In the genomic region with DNA sequence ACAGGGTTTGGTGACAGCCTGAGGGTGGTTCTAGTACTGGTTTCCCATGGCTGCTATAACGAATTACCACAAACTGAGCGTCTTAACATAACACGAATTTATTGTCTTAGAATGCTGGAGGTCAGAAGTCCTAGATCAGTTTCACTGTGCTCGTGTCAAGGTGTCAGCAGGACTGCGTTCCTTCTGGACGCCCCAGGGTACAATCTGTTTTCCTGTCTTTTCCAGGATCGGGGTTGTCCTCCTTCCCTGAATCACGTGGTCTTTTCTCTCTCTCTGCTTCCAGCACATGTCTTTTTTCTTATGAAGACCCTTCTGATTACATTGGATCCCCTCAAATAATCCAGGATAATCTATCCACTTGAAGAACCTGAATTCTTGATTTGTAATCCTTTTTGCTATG, we compare ENCODE assay signal across 30 cellular contexts.
"Had no signal": no experiment of that assay in that cellular context is flagged by ENCODE, and none has a peak within 500 bp of the region (broad histone marks: within the 10 kb centered on the region; RNA-seq: fewer than 3 reads in every experiment).

No MANE protein-coding gene starts in this region.

- H3K4me1 Mint-ChIP-seq: activated CD4-positive, alpha-beta memory T cell treated with anti-CD3 and anti-CD28 coated beads, Interleukin-2, amount 10 ng/mL, durations not matched to agents 7 days and 5 days; T-helper 17 cell had no signal

- H3K4me3 Mint-ChIP-seq: activated CD4-positive, alpha-beta memory T cell treated with anti-CD3 and anti-CD28 coated beads, Interleukin-2, amount 10 ng/mL, durations not matched to agents 7 days and 5 days; activated CD4-positive, alpha-beta T cell treated with anti-CD3 and anti-CD28 coated beads, Interleukin-2, amount 10 ng/mL, durations not matched to agents 7 days and 5 days; activated naive CD8-positive, alpha-beta T cell treated with anti-CD3 and anti-CD28 coated beads for 36 hours; activated T-cell treated with anti-CD3 and anti-CD28 coated beads, Interleukin-2, amount 50 U/mL, for 24 hours; activated T-cell treated with anti-CD3 and anti-CD28 coated beads, Interleukin-2, amount 50 U/mL, for 72 hours; effector memory CD8-positive, alpha-beta T cell; T-helper 17 cell; T-helper 2 cell treated with Interferon-gamma antibody and Interleukin-4, amounts not matched to agents 5 μg/mL and 100 μg/mL, for 36 hours had no signal

- H3K36me3 Mint-ChIP-seq: activated naive CD8-positive, alpha-beta T cell treated with anti-CD3 and anti-CD28 coated beads for 36 hours; brain had no signal

- ATAC-seq: activated T-cell treated with anti-CD3 and anti-CD28 coated beads, Interleukin-2, amount 50 U/mL, for 72 hours; effector memory CD8-positive, alpha-beta T cell; foreskin keratinocyte; gastrocnemius medialis; T-helper 17 cell had no signal

- DNase-seq: activated CD4-positive, alpha-beta memory T cell treated with anti-CD3 and anti-CD28 coated beads, Interleukin-2, amount 10 ng/mL, durations not matched to agents 7 days and 5 days; activated CD4-positive, alpha-beta T cell treated with anti-CD3 and anti-CD28 coated beads for 4 hours; activated CD4-positive, alpha-beta T cell treated with anti-CD3 and anti-CD28 coated beads, Interleukin-2, amount 10 ng/mL, durations not matched to agents 7 days and 5 days; activated CD4-positive, alpha-beta T cell treated with anti-CD3 and anti-CD28 coated beads, Interleukin-2, amount 50 U/mL, for 4 hours; activated CD4-positive, CD25-positive, alpha-beta regulatory T cell; activated CD4-positive, CD25-positive, alpha-beta regulatory T cell treated with anti-CD3 and anti-CD28 coated beads, Interleukin-2, amount 50 U/mL, for 72 hours; activated CD8-positive, alpha-beta memory T cell treated with anti-CD3 and anti-CD28 coated beads, Interleukin-2, amount 50 U/mL, for 48 hours; activated gamma-delta T cell; activated naive CD4-positive, alpha-beta T cell; activated naive CD4-positive, alpha-beta T cell treated with anti-CD3 and anti-CD28 coated beads, Interleukin-2, amount 50 U/mL, for 16 hours; activated naive CD8-positive, alpha-beta T cell treated with anti-CD3 and anti-CD28 coated beads for 36 hours; activated T-cell treated with anti-CD3 and anti-CD28 coated beads for 4 hours; activated T-cell treated with anti-CD3 and anti-CD28 coated beads, Interleukin-2, amount 50 U/mL, for 24 hours; activated T-cell treated with anti-CD3 and anti-CD28 coated beads, Interleukin-2, amount 50 U/mL, for 72 hours; central memory CD4-positive, alpha-beta T cell; cortex of kidney; dermis blood vessel endothelial cell; effector CD4-positive, alpha-beta T cell; effector memory CD8-positive, alpha-beta T cell; erythroblast; foreskin keratinocyte; gastrocnemius medialis; glutamatergic neuron; heart left ventricle; T-helper 1 cell; T-helper 17 cell; T1000; WERI-Rb-1 had no signal

- H3K27ac Mint-ChIP-seq: activated CD4-positive, alpha-beta memory T cell treated with anti-CD3 and anti-CD28 coated beads, Interleukin-2, amount 10 ng/mL, durations not matched to agents 7 days and 5 days; activated CD4-positive, alpha-beta T cell treated with anti-CD3 and anti-CD28 coated beads, Interleukin-2, amount 10 ng/mL, durations not matched to agents 7 days and 5 days; activated naive CD8-positive, alpha-beta T cell treated with anti-CD3 and anti-CD28 coated beads for 36 hours; activated T-cell treated with anti-CD3 and anti-CD28 coated beads, Interleukin-2, amount 50 U/mL, for 24 hours; activated T-cell treated with anti-CD3 and anti-CD28 coated beads, Interleukin-2, amount 50 U/mL, for 72 hours; effector memory CD8-positive, alpha-beta T cell; T-helper 17 cell; T-helper 2 cell treated with Interferon-gamma antibody and Interleukin-4, amounts not matched to agents 5 μg/mL and 100 μg/mL, for 36 hours had no signal

- H3K9me3 Mint-ChIP-seq: activated CD4-positive, alpha-beta memory T cell treated with anti-CD3 and anti-CD28 coated beads, Interleukin-2, amount 10 ng/mL, durations not matched to agents 7 days and 5 days; activated CD4-positive, alpha-beta T cell treated with anti-CD3 and anti-CD28 coated beads, Interleukin-2, amount 10 ng/mL, durations not matched to agents 7 days and 5 days; activated naive CD8-positive, alpha-beta T cell treated with anti-CD3 and anti-CD28 coated beads for 36 hours; activated T-cell treated with anti-CD3 and anti-CD28 coated beads, Interleukin-2, amount 50 U/mL, for 24 hours; activated T-cell treated with anti-CD3 and anti-CD28 coated beads, Interleukin-2, amount 50 U/mL, for 72 hours; brain; effector memory CD8-positive, alpha-beta T cell; T-helper 2 cell treated with Interferon-gamma antibody and Interleukin-4, amounts not matched to agents 5 μg/mL and 100 μg/mL, for 36 hours had no signal
